37 cellular contexts compared by ENCODE assay signal in genomic region chr1:76669146-76669545, GRCh38.
"Had no signal": no experiment of that assay in that cellular context is flagged by ENCODE, and none has a peak within 500 bp of the region (broad histone marks: within the 10 kb centered on the region; RNA-seq: fewer than 3 reads in every experiment).

No MANE protein-coding gene starts in this region.

- H3K9me3 Mint-ChIP-seq: activated T-helper 1 cell treated with anti-CD3 and anti-CD28 coated beads, Interleukin-12 subunit alpha, Interleukin-12 subunit beta, Interleukin-2, Interleukin-4 antibody, amounts not matched to agents 30 ng/mL and 10 ng/mL and 1 ng/mL, durations not matched to agents 14 hours and 24 hours and 36 hours; activated T-helper 2 cell treated with anti-CD3 and anti-CD28 coated beads, Interferon-gamma antibody, Interleukin-2, Interleukin-4, amounts not matched to agents 10 μg/mL and 5 μg/mL and 100 μg/mL, durations not matched to agents 14 hours and 24 hours and 36 hours had no signal

- H3K9me3 ChIP-seq: adrenal gland, body of pancreas, breast epithelium, colonic mucosa, gastrocnemius medialis, heart left ventricle had no signal

- H3K27ac ChIP-seq: adrenal gland, body of pancreas, breast epithelium, cardiac muscle cell, colonic mucosa, epithelial cell of prostate, gastrocnemius medialis, heart left ventricle, WERI-Rb-1 had no signal

- DNase-seq: activated CD4-positive, alpha-beta memory T cell treated with anti-CD3 and anti-CD28 coated beads for 36 hours; activated CD4-positive, alpha-beta T cell treated with anti-CD3 and anti-CD28 coated beads for 36 hours; activated CD4-positive, alpha-beta T cell treated with anti-CD3 and anti-CD28 coated beads, Interleukin-2, amount 10 ng/mL, durations not matched to agents 24 days and 14 days; activated CD4-positive, CD25-positive, alpha-beta regulatory T cell; activated CD4-positive, CD25-positive, alpha-beta regulatory T cell treated with anti-CD3 and anti-CD28 coated beads, Interleukin-2, amount 50 U/mL, for 72 hours; activated CD8-positive, alpha-beta memory T cell treated with anti-CD3 and anti-CD28 coated beads, Interleukin-2, amount 10 ng/mL, durations not matched to agents 7 days and 5 days; activated CD8-positive, alpha-beta memory T cell treated with anti-CD3 and anti-CD28 coated beads, Interleukin-2, amount 50 U/mL, for 4 hours; activated CD8-positive, alpha-beta T cell treated with anti-CD3 and anti-CD28 coated beads, Interleukin-2, amount 10 ng/mL, durations not matched to agents 7 days and 5 days; activated effector memory CD4-positive, alpha-beta T cell treated with anti-CD3 and anti-CD28 coated beads, Interleukin-2, amount 50 U/mL, for 16 hours; activated naive CD4-positive, alpha-beta T cell treated with anti-CD3 and anti-CD28 coated beads for 36 hours; activated naive CD8-positive, alpha-beta T cell treated with anti-CD3 and anti-CD28 coated beads for 36 hours; activated naive CD8-positive, alpha-beta T cell treated with anti-CD3 and anti-CD28 coated beads, Interleukin-2, amount 50 U/mL, for 24 hours; activated T-cell treated with anti-CD3 and anti-CD28 coated beads, Interleukin-2, amount 50 U/mL, for 1 hour; activated T-cell treated with anti-CD3 and anti-CD28 coated beads, Interleukin-2, amount 50 U/mL, for 48 hours; adrenal gland; amygdala; aorta; body of pancreas; central memory CD4-positive, alpha-beta T cell; cerebellar nuclear complex; colonic mucosa; effector CD8-positive, alpha-beta T cell; foreskin fibroblast; gastrocnemius medialis; glutamatergic neuron; heart left ventricle; T-helper 1 cell; T-helper 17 cell; T1000; WERI-Rb-1 had no signal

- H3K36me3 Mint-ChIP-seq: activated CD4-positive, alpha-beta memory T cell treated with anti-CD3 and anti-CD28 coated beads for 36 hours; activated CD8-positive, alpha-beta memory T cell treated with anti-CD3 and anti-CD28 coated beads, Interleukin-2, amount 10 ng/mL, durations not matched to agents 7 days and 5 days; activated naive CD8-positive, alpha-beta T cell treated with anti-CD3 and anti-CD28 coated beads for 36 hours had no signal

- H3K4me3 ChIP-seq: adrenal gland, body of pancreas, breast epithelium, cardiac muscle cell, colonic mucosa, gastrocnemius medialis, heart left ventricle had no signal

- H3K4me1 ChIP-seq: adrenal gland, body of pancreas, breast epithelium, colonic mucosa, gastrocnemius medialis, heart left ventricle had no signal

- H3K36me3 ChIP-seq: adrenal gland, breast epithelium, cardiac muscle cell, colonic mucosa, gastrocnemius medialis, heart left ventricle, WERI-Rb-1 had no signal

- H3K27me3 Mint-ChIP-seq: activated CD4-positive, alpha-beta T cell treated with anti-CD3 and anti-CD28 coated beads for 36 hours; activated CD4-positive, alpha-beta T cell treated with anti-CD3 and anti-CD28 coated beads, Interleukin-2, amount 10 ng/mL, durations not matched to agents 24 days and 14 days; activated CD8-positive, alpha-beta memory T cell treated with anti-CD3 and anti-CD28 coated beads, Interleukin-2, amount 10 ng/mL, durations not matched to agents 7 days and 5 days; activated naive CD8-positive, alpha-beta T cell treated with anti-CD3 and anti-CD28 coated beads for 36 hours; activated naive CD8-positive, alpha-beta T cell treated with anti-CD3 and anti-CD28 coated beads, Interleukin-2, amount 50 U/mL, for 24 hours; T-helper 17 cell had no signal

- H3K27ac Mint-ChIP-seq: activated CD4-positive, alpha-beta memory T cell treated with anti-CD3 and anti-CD28 coated beads for 36 hours; activated CD4-positive, alpha-beta T cell treated with anti-CD3 and anti-CD28 coated beads for 36 hours; activated CD4-positive, alpha-beta T cell treated with anti-CD3 and anti-CD28 coated beads, Interleukin-2, amount 10 ng/mL, durations not matched to agents 24 days and 14 days; activated CD8-positive, alpha-beta memory T cell treated with anti-CD3 and anti-CD28 coated beads, Interleukin-2, amount 10 ng/mL, durations not matched to agents 7 days and 5 days; activated CD8-positive, alpha-beta T cell treated with anti-CD3 and anti-CD28 coated beads, Interleukin-2, amount 10 ng/mL, durations not matched to agents 7 days and 5 days; activated naive CD4-positive, alpha-beta T cell treated with anti-CD3 and anti-CD28 coated beads for 36 hours; activated naive CD4-positive, alpha-beta T cell treated with anti-CD3 and anti-CD28 coated beads, Interleukin-2, amount 50 U/mL, for 24 hours; activated naive CD8-positive, alpha-beta T cell treated with anti-CD3 and anti-CD28 coated beads for 36 hours; activated naive CD8-positive, alpha-beta T cell treated with anti-CD3 and anti-CD28 coated beads, Interleukin-2, amount 50 U/mL, for 24 hours; activated T-helper 1 cell treated with anti-CD3 and anti-CD28 coated beads, Interleukin-12 subunit alpha, Interleukin-12 subunit beta, Interleukin-2, Interleukin-4 antibody, amounts not matched to agents 30 ng/mL and 10 ng/mL and 1 ng/mL, durations not matched to agents 14 hours and 24 hours and 36 hours; activated T-helper 2 cell treated with anti-CD3 and anti-CD28 coated beads, Interferon-gamma antibody, Interleukin-2, Interleukin-4, amounts not matched to agents 10 μg/mL and 5 μg/mL and 100 μg/mL, durations not matched to agents 14 hours and 24 hours and 36 hours; T-helper 17 cell; T-helper 2 cell treated with Interferon-gamma antibody and Interleukin-4, amounts not matched to agents 5 μg/mL and 100 μg/mL, for 36 hours had no signal

- H3K4me3 Mint-ChIP-seq: activated CD4-positive, alpha-beta memory T cell treated with anti-CD3 and anti-CD28 coated beads for 36 hours; activated CD4-positive, alpha-beta T cell treated with anti-CD3 and anti-CD28 coated beads for 36 hours; activated CD4-positive, alpha-beta T cell treated with anti-CD3 and anti-CD28 coated beads, Interleukin-2, amount 10 ng/mL, durations not matched to agents 24 days and 14 days; activated CD8-positive, alpha-beta memory T cell treated with anti-CD3 and anti-CD28 coated beads, Interleukin-2, amount 10 ng/mL, durations not matched to agents 7 days and 5 days; activated CD8-positive, alpha-beta T cell treated with anti-CD3 and anti-CD28 coated beads, Interleukin-2, amount 10 ng/mL, durations not matched to agents 7 days and 5 days; activated naive CD4-positive, alpha-beta T cell treated with anti-CD3 and anti-CD28 coated beads for 36 hours; activated naive CD4-positive, alpha-beta T cell treated with anti-CD3 and anti-CD28 coated beads, Interleukin-2, amount 50 U/mL, for 24 hours; activated naive CD8-positive, alpha-beta T cell treated with anti-CD3 and anti-CD28 coated beads for 36 hours; activated naive CD8-positive, alpha-beta T cell treated with anti-CD3 and anti-CD28 coated beads, Interleukin-2, amount 50 U/mL, for 24 hours; activated T-helper 1 cell treated with anti-CD3 and anti-CD28 coated beads, Interleukin-12 subunit alpha, Interleukin-12 subunit beta, Interleukin-2, Interleukin-4 antibody, amounts not matched to agents 30 ng/mL and 10 ng/mL and 1 ng/mL, durations not matched to agents 14 hours and 24 hours and 36 hours; T-helper 17 cell; T-helper 2 cell treated with Interferon-gamma antibody and Interleukin-4, amounts not matched to agents 5 μg/mL and 100 μg/mL, for 36 hours had no signal

- H3K27me3 ChIP-seq: adrenal gland, body of pancreas, breast epithelium, cardiac muscle cell, colonic mucosa, gastrocnemius medialis, heart left ventricle had no signal

- H3K4me1 Mint-ChIP-seq: activated CD4-positive, alpha-beta T cell treated with anti-CD3 and anti-CD28 coated beads for 36 hours; activated CD4-positive, alpha-beta T cell treated with anti-CD3 and anti-CD28 coated beads, Interleukin-2, amount 10 ng/mL, durations not matched to agents 24 days and 14 days; activated CD8-positive, alpha-beta memory T cell treated with anti-CD3 and anti-CD28 coated beads, Interleukin-2, amount 10 ng/mL, durations not matched to agents 7 days and 5 days; activated naive CD4-positive, alpha-beta T cell treated with anti-CD3 and anti-CD28 coated beads, Interleukin-2, amount 50 U/mL, for 24 hours; activated naive CD8-positive, alpha-beta T cell treated with anti-CD3 and anti-CD28 coated beads, Interleukin-2, amount 50 U/mL, for 24 hours; T-helper 17 cell had no signal

- ATAC-seq: activated CD4-positive, alpha-beta T cell treated with anti-CD3 and anti-CD28 coated beads for 36 hours; activated CD8-positive, alpha-beta memory T cell treated with anti-CD3 and anti-CD28 coated beads, Interleukin-2, amount 10 ng/mL, durations not matched to agents 7 days and 5 days; activated CD8-positive, alpha-beta T cell treated with anti-CD3 and anti-CD28 coated beads, Interleukin-2, amount 10 ng/mL, durations not matched to agents 7 days and 5 days; activated naive CD8-positive, alpha-beta T cell treated with anti-CD3 and anti-CD28 coated beads, Interleukin-2, amount 50 U/mL, for 24 hours; body of pancreas; gastrocnemius medialis; heart left ventricle; T-helper 17 cell had no signal
